ENCODE assay signal across 36 cellular contexts in genomic region chr16:56463153-56463552, GRCh38. TPM values are rescaled to one million over a fixed set of nuclear protein-coding genes. Genes with fewer than 3 reads are reported as not detected.
DNase-seq lines count a peak whose midpoint lies in the region; ATAC-seq, FAIRE-seq and TF ChIP-seq lines count a peak whose summit lies in the region.
"Had no signal": no experiment of that assay in that cellular context is flagged by ENCODE, and none has a peak within 500 bp of the region (broad histone marks: within the 10 kb centered on the region; RNA-seq: fewer than 3 reads in every experiment).

No MANE protein-coding gene starts in this region.

- no peak for TF ChIP-seq CTCF in HEK293 (tag by site-specific recombination; IDR thresholded peaks at IDR 0.05)
- no peak for TF ChIP-seq CTCF in VCaP (conservative IDR thresholded peaks at IDR 0.05)
- TF ChIP-seq CTCF in K562 (IDR thresholded peaks at IDR 0.05 in 2 of 3, conservative IDR thresholded peaks at IDR 0.05 in 1 of 3; ENCODE audit: insufficient read depth in 2 of 3, low read depth in 1 of 3, low read length in 3 of 3): no peak

- no peak for FAIRE-seq in K562 (lab: Jason Lieb, UNC)
- FAIRE-seq: A204.1, A549, D721Med had no signal

- peaks cover 6 to 83% (median 26%) of the 10 kb centered on the region in 3 donors for H3K36me3 Mint-ChIP-seq in CD8-positive, alpha-beta memory T cell
- H3K36me3 Mint-ChIP-seq in effector memory CD8-positive, alpha-beta T cell (ENCODE audit: insufficient read depth): peaks cover 73% of the 10 kb centered on the region
- peaks cover 54% of the 10 kb centered on the region for H3K36me3 Mint-ChIP-seq in activated CD8-positive, alpha-beta memory T cell treated with anti-CD3 and anti-CD28 coated beads, Interleukin-2, amount 10 ng/mL, durations not matched to agents 7 days and 5 days

- intact Hi-C loops in K562 (cut with micrococcal nuclease): no loop called here

- H4K20me1 ChIP-seq in K562 (replicated peaks; ENCODE audit: control insufficient read depth, insufficient read depth, low read length): no peaks in the 10 kb centered on the region
- H4K20me1 ChIP-seq: BLaER1 had no signal

- ATAC-seq in K562 (peak; percentile 16; the same call in 1 of the 3 replicates), GM18498 (IDR thresholded peaks at IDR 0.05; ENCODE audit: unreplicated experiment) (no peak)
- no peak for ATAC-seq in effector memory CD8-positive, alpha-beta T cell (replicated peaks)
- no peak for ATAC-seq in activated CD8-positive, alpha-beta memory T cell treated with anti-CD3 and anti-CD28 coated beads, Interleukin-2, amount 10 ng/mL, durations not matched to agents 7 days and 5 days
- ATAC-seq: A549; CD8-positive, alpha-beta T cell had no signal

- no peak for TF ChIP-seq RAD21 in K562 (CRISPR knock-in tag; conservative IDR thresholded peaks at IDR 0.05 in 1 of 2, IDR thresholded peaks at IDR 0.05 in 1 of 2)

- peaks cover 2 to 3% (median 3%) of the 10 kb centered on the region in 3 donors for H3K4me1 Mint-ChIP-seq in CD8-positive, alpha-beta memory T cell
- H3K4me1 Mint-ChIP-seq in effector memory CD8-positive, alpha-beta T cell (ENCODE audit: low read depth in 2 of 2): no peaks in the 10 kb centered on the region
- H3K4me1 Mint-ChIP-seq in activated CD8-positive, alpha-beta memory T cell treated with anti-CD3 and anti-CD28 coated beads, Interleukin-2, amount 10 ng/mL, durations not matched to agents 7 days and 5 days: peaks cover 3% of the 10 kb centered on the region
- H3K4me1 Mint-ChIP-seq: B cell, CD14-positive monocyte had no signal

- no peaks in the 10 kb centered on the region for H3K9me3 Mint-ChIP-seq in CD8-positive, alpha-beta memory T cell
- no peaks in the 10 kb centered on the region for H3K9me3 Mint-ChIP-seq in effector memory CD8-positive, alpha-beta T cell
- H3K9me3 Mint-ChIP-seq in activated CD8-positive, alpha-beta memory T cell treated with anti-CD3 and anti-CD28 coated beads, Interleukin-2, amount 10 ng/mL, durations not matched to agents 7 days and 5 days (ENCODE audit: low read depth): no peaks in the 10 kb centered on the region
- H3K9me3 Mint-ChIP-seq: CD14-positive monocyte; CD4-positive, alpha-beta memory T cell; CD4-positive, alpha-beta T cell; CD4-positive, CD25-positive, alpha-beta regulatory T cell; CD8-positive, alpha-beta T cell had no signal

- no peak overlapping the region for H3K27ac Mint-ChIP-seq in CD8-positive, alpha-beta memory T cell
- H3K27ac Mint-ChIP-seq in effector memory CD8-positive, alpha-beta T cell: no peak overlapping the region
- H3K27ac Mint-ChIP-seq in activated CD8-positive, alpha-beta memory T cell treated with anti-CD3 and anti-CD28 coated beads, Interleukin-2, amount 10 ng/mL, durations not matched to agents 7 days and 5 days: no peak overlapping the region
- H3K27ac Mint-ChIP-seq: B cell; CD14-positive monocyte; CD4-positive, alpha-beta T cell; CD8-positive, alpha-beta T cell had no signal

- H3K27me3 Mint-ChIP-seq in CD8-positive, alpha-beta memory T cell: no peaks in the 10 kb centered on the region
- H3K27me3 Mint-ChIP-seq in effector memory CD8-positive, alpha-beta T cell: no peaks in the 10 kb centered on the region
- H3K27me3 Mint-ChIP-seq in activated CD8-positive, alpha-beta memory T cell treated with anti-CD3 and anti-CD28 coated beads, Interleukin-2, amount 10 ng/mL, durations not matched to agents 7 days and 5 days: no peaks in the 10 kb centered on the region
- H3K27me3 Mint-ChIP-seq: B cell; CD4-positive, alpha-beta memory T cell; CD4-positive, alpha-beta T cell; CD4-positive, CD25-positive, alpha-beta regulatory T cell had no signal

- peak overlapping the region; percentile 34 for H3K27ac ChIP-seq in CD8-positive, alpha-beta memory T cell (ENCODE audit: low read depth, low read length)
- H3K27ac ChIP-seq in HEK293 (ENCODE audit: extremely low read depth, low read depth, low read length): no peak overlapping the region
- H3K27ac ChIP-seq in VCaP: peak overlapping the region; percentile 65
- H3K27ac ChIP-seq in K562 (ENCODE audit: extremely low read depth, low read depth, low read length): peak overlapping the region; percentile 72; the same call in 1 of the 3 replicates
- H3K27ac ChIP-seq: 22Rv1; A549; BLaER1; BLaER1 treated with 17β-estradiol and CSF1 and Interleukin-3, amounts not matched to agents 10 nM and 100 nM; C4-2B had no signal

- TF ChIP-seq POLR2A in K562 (conservative IDR thresholded peaks at IDR 0.05): no peak

- no peaks in the 10 kb centered on the region for H3K27me3 ChIP-seq in CD8-positive, alpha-beta memory T cell (ENCODE audit: insufficient read depth, low read length, poor library complexity, severe bottlenecking)
- H3K27me3 ChIP-seq in K562 (ENCODE audit: control insufficient read depth in 2 of 2, insufficient read depth in 2 of 2, low read length in 2 of 2): no peaks in the 10 kb centered on the region
- H3K27me3 ChIP-seq: BE2C; BLaER1; BLaER1 treated with 17β-estradiol and CSF1 and Interleukin-3, amounts not matched to agents 10 nM and 100 nM had no signal

- no peaks in the 10 kb centered on the region for H3K4me1 ChIP-seq in CD8-positive, alpha-beta memory T cell (ENCODE audit: insufficient read depth, low read length)
- H3K4me1 ChIP-seq in HEK293 (ENCODE audit: control insufficient read depth, insufficient read depth, low read length) (no peaks in the 10 kb centered on the region), K562 (replicated peaks in 1 of 2; ENCODE audit: control insufficient read depth in 2 of 2, insufficient read depth in 2 of 2, low read length in 2 of 2) (peaks cover 4 to 22% of the 10 kb centered on the region in 2 experiments; a peak in 4 of 5 replicates)
- H3K4me1 ChIP-seq: A549; BLaER1; BLaER1 treated with 17β-estradiol and CSF1 and Interleukin-3, amounts not matched to agents 10 nM and 100 nM; Caco-2 had no signal

- H2AFZ ChIP-seq in K562 (ENCODE audit: low read depth, low read length): no peak overlapping the region

- H3K9ac ChIP-seq in K562 (ENCODE audit: insufficient read depth in 1 of 2, low read depth in 2 of 2, low read length in 2 of 2): no peak overlapping the region
- H3K9ac ChIP-seq: BLaER1; BLaER1 treated with 17β-estradiol and CSF1 and Interleukin-3, amounts not matched to agents 10 nM and 100 nM had no signal

- TF ChIP-seq EP300 in K562 (IDR thresholded peaks at IDR 0.05; ENCODE audit: low read length): no peak

- H3K9me3 ChIP-seq in CD8-positive, alpha-beta memory T cell (ENCODE audit: low read length): no peaks in the 10 kb centered on the region
- no peaks in the 10 kb centered on the region for H3K9me3 ChIP-seq in HEK293 (ENCODE audit: control insufficient read depth, insufficient read depth, low read depth, low read length)
- H3K9me3 ChIP-seq in K562 (replicated peaks; ENCODE audit: control insufficient read depth, insufficient read depth, low read depth, low read length): no peaks in the 10 kb centered on the region
- H3K9me3 ChIP-seq: A549; BE2C; BLaER1; BLaER1 treated with 17β-estradiol and CSF1 and Interleukin-3, amounts not matched to agents 10 nM and 100 nM; Caco-2 had no signal

- CTCF ChIA-PET in CD8-positive, alpha-beta memory T cell (lab: Charles Lee): no interaction called here
- CTCF ChIA-PET in HEK293 (lab: Yijun Ruan, JAX) (interaction anchor here (1.2 kb wide), 1 partner anchor 62 kb away, joined by 4 read pairs; no protein-coding TSS in a partner anchor), K562 (lab: Yijun Ruan, JAX; ENCODE audit: low intra/inter-chr PET ratio) (no interaction called here)
- CTCF ChIA-PET in activated CD8-positive, alpha-beta memory T cell treated with anti-CD3 and anti-CD28 coated beads, Interleukin-2, amount 10 ng/mL, durations not matched to agents 7 days and 5 days (lab: Charles Lee): no interaction called here

- no peak for DNase-seq in CD8-positive, alpha-beta memory T cell
- DNase-seq in K562 (ENCODE audit: extremely low read depth in 1 of 4, low spot score in 3 of 4): no peak
- DNase-seq in effector memory CD8-positive, alpha-beta T cell: no peak
- DNase-seq in GOT3 (lab: John Stamatoyannopoulos, UW): no peak
- DNase-seq in activated CD8-positive, alpha-beta memory T cell treated with anti-CD3 and anti-CD28 coated beads, Interleukin-2, amount 10 ng/mL, durations not matched to agents 7 days and 5 days: no peak
- DNase-seq: 8988T; ACHN; AML-193; BE2C; C1 segment of cervical spinal cord; Caco-2; Calu3; CD4-positive, alpha-beta memory T cell; CD4-positive, alpha-beta T cell; CD4-positive, CD25-positive, alpha-beta regulatory T cell; CD8-positive, alpha-beta T cell; COR-L47; DMS 273 treated with DMSO at 0.1 percent for 48 hours; DMS153; DMS53; DMS79; DMS79 treated with DMSO at 0.1 percent for 48 hours; DND-41; EL had no signal

- no peaks in the 10 kb centered on the region for H3K9me1 ChIP-seq in K562 (ENCODE audit: control insufficient read depth, insufficient read depth, low read length)

- no peak overlapping the region; the same call in 1 of the 2 replicates for H3K4me2 ChIP-seq in K562 (ENCODE audit: insufficient read depth, low read length)
- H3K4me2 ChIP-seq: A549; BLaER1; BLaER1 treated with 17β-estradiol and CSF1 and Interleukin-3, amounts not matched to agents 10 nM and 100 nM had no signal

- WGBS in K562 (ENCODE audit: insufficient coverage, low coverage, missing lambda C conversion rate): 64% methylated on average over 3 of the region's 6 CpGs

- BruUV-seq in K562 (replicated peaks; lab: Mats Ljungman, UMichigan): no TSS peak

- in situ Hi-C loops in K562 (cut with MboI): no loop called here

- no peak overlapping the region for H3K4me3 Mint-ChIP-seq in CD8-positive, alpha-beta memory T cell
- H3K4me3 Mint-ChIP-seq in effector memory CD8-positive, alpha-beta T cell: no peak overlapping the region
- H3K4me3 Mint-ChIP-seq in activated CD8-positive, alpha-beta memory T cell treated with anti-CD3 and anti-CD28 coated beads, Interleukin-2, amount 10 ng/mL, durations not matched to agents 7 days and 5 days: no peak overlapping the region
- H3K4me3 Mint-ChIP-seq: B cell; CD14-positive monocyte; CD4-positive, alpha-beta memory T cell; CD4-positive, alpha-beta T cell; CD4-positive, CD25-positive, alpha-beta regulatory T cell; CD8-positive, alpha-beta T cell had no signal

- 0 out of 3 replicates have a peak, but pooled peaks cover 13% of the 10 kb centered on the region for H3K79me2 ChIP-seq in K562 (ENCODE audit: control insufficient read depth, insufficient read depth, low read length)

- no peak overlapping the region for H3K4me3 ChIP-seq in CD8-positive, alpha-beta memory T cell (ENCODE audit: low read length)
- H3K4me3 ChIP-seq in HEK293 (ENCODE audit: low read depth, low read length): no peak overlapping the region
- no peak overlapping the region for H3K4me3 ChIP-seq in K562
- H3K4me3 ChIP-seq: A549; BLaER1; BLaER1 treated with 17β-estradiol and CSF1 and Interleukin-3, amounts not matched to agents 10 nM and 100 nM had no signal

- POLR2A ChIA-PET in CD8-positive, alpha-beta memory T cell (lab: Charles Lee): interaction anchor here (0.7 kb wide), 1 partner anchor 333 kb away, joined by 13 read pairs; no protein-coding TSS in a partner anchor
- POLR2A ChIA-PET in HEK293 (lab: Yijun Ruan, JAX): no interaction called here
- POLR2A ChIA-PET in K562 (lab: Yijun Ruan, JAX): interaction anchor here (1.2 kb wide), 1 partner anchor 12 kb away, joined by 4 read pairs; the partner anchor contains the start of gene NUDT21

- H3K36me3 ChIP-seq in CD8-positive, alpha-beta memory T cell (ENCODE audit: insufficient read depth, low read length): peaks cover 30% of the 10 kb centered on the region
- H3K36me3 ChIP-seq in HEK293 (ENCODE audit: control insufficient read depth in 2 of 2, insufficient read depth in 1 of 2, low read length in 2 of 2) (peaks cover 46 to 89% of the 10 kb centered on the region in 2 experiments), K562 (ENCODE audit: control insufficient read depth, insufficient read depth, low read length) (peaks cover 86% of the 10 kb centered on the region)

RNA-seq across cellular contexts. Expression of gene OGFOD1, which starts 11.8 kb away (rescaled TPM):
- total RNA-seq in CD8-positive, alpha-beta memory T cell: 10 to 100 TPM; 87.9 to 91.9 TPM
- 114 TPM for polyA plus RNA-seq in CD8-positive, alpha-beta memory T cell
- total RNA-seq in K562 (2011; cell fraction: chromatin; rRNA removed; ENCODE audit: low replicate concordance): 58.2 and 95.4 TPM in 2 replicates
- 32.0 and 35.3 TPM in 2 replicates for total RNA-seq in K562 (2011; cell fraction: nucleolus; rRNA removed)
- 73.5 and 93.4 TPM in 2 replicates for total RNA-seq in K562 (2011; cell fraction: nucleoplasm; rRNA removed)
- total RNA-seq in K562 (2014; rRNA removed) (107 and 123 TPM in 2 replicates), K562 (2014; rRNA removed; fragmentation: Illumina TruSeq; extraction: Trizol) (81.7 and 85.8 TPM in 2 replicates), K562 (2015; rRNA removed; fragmentation: Illumina TruSeq; extraction: Trizol) (56.4 and 62.3 TPM in 2 replicates), K562 (2021) (69.5 and 71.1 TPM in 2 replicates)
- polyA plus RNA-seq in K562 (2011; rRNA removed) (66.3 and 73.1 TPM in 2 replicates), K562 (2014; fragmentation: Illumina TruSeq; extraction: Trizol) (88.9 and 90.0 TPM in 2 replicates), K562 (2014; fragmentation: Nextera tagmentation; extraction: Ambion mirVana) (100 to 1,000 TPM in 1 of 2 experiments, 10 to 100 TPM in 1; 60.4 to 134 TPM), K562 (2014; rRNA removed) (88.4 and 101 TPM in 2 replicates)
- 20.5 and 41.8 TPM in 2 replicates for polyA plus RNA-seq in K562 (2011; cell fraction: cytosol; rRNA removed)
- polyA plus RNA-seq in K562 (2011; cell fraction: nucleus; rRNA removed): 28.3 and 43.0 TPM in 2 replicates
- polyA plus RNA-seq in K562 (2012): 73.2 and 85.8 TPM in 2 replicates
- polyA minus RNA-seq in K562 (2011; rRNA and poly(A)+ RNA removed): 83.7 and 89.0 TPM in 2 replicates
- 36.7 and 51.5 TPM in 2 replicates for polyA minus RNA-seq in K562 (2011; cell fraction: cytosol; rRNA and poly(A)+ RNA removed)
- 30.0 and 42.9 TPM in 2 replicates for polyA minus RNA-seq in K562 (2011; cell fraction: nucleus; rRNA and poly(A)+ RNA removed)
- total RNA-seq in activated CD8-positive, alpha-beta memory T cell treated with anti-CD3 and anti-CD28 coated beads, Interleukin-2, amount 10 ng/mL, durations not matched to agents 7 days and 5 days: 10 to 100 TPM; 41.9 to 63.1 TPM

RNA-seq across cellular contexts. Expression of gene NUDT21, which starts 12.0 kb away (rescaled TPM):
- 100 to 1,000 TPM; 334 to 359 TPM for total RNA-seq in CD8-positive, alpha-beta memory T cell
- 77.2 TPM for polyA plus RNA-seq in CD8-positive, alpha-beta memory T cell
- 51.6 and 102 TPM in 2 replicates for total RNA-seq in K562 (2011; cell fraction: chromatin; rRNA removed; ENCODE audit: low replicate concordance)
- total RNA-seq in K562 (2011; cell fraction: nucleolus; rRNA removed): 53.4 and 64.7 TPM in 2 replicates
- total RNA-seq in K562 (2011; cell fraction: nucleoplasm; rRNA removed): 48.0 and 83.7 TPM in 2 replicates
- 72.5 and 172 TPM in 2 replicates for total RNA-seq in K562 (2014; rRNA removed)
- 123 and 159 TPM in 2 replicates for total RNA-seq in K562 (2014; rRNA removed; fragmentation: Illumina TruSeq; extraction: Trizol)
- 102 and 112 TPM in 2 replicates for total RNA-seq in K562 (2015; rRNA removed; fragmentation: Illumina TruSeq; extraction: Trizol)
- total RNA-seq in K562 (2021): 200 and 218 TPM in 2 replicates
- polyA plus RNA-seq in K562 (2011; rRNA removed): 142 and 160 TPM in 2 replicates
- polyA plus RNA-seq in K562 (2011; cell fraction: cytosol; rRNA removed): 73.9 and 107 TPM in 2 replicates
- polyA plus RNA-seq in K562 (2011; cell fraction: nucleus; rRNA removed): 128 and 152 TPM in 2 replicates
- polyA plus RNA-seq in K562 (2012): 139 and 178 TPM in 2 replicates
- polyA plus RNA-seq in K562 (2014; fragmentation: Illumina TruSeq; extraction: Trizol): 121 and 146 TPM in 2 replicates
- 100 to 1,000 TPM; 109 to 135 TPM for polyA plus RNA-seq in K562 (2014; fragmentation: Nextera tagmentation; extraction: Ambion mirVana)
- 62.4 and 69.4 TPM in 2 replicates for polyA plus RNA-seq in K562 (2014; rRNA removed)
- 166 and 195 TPM in 2 replicates for polyA minus RNA-seq in K562 (2011; rRNA and poly(A)+ RNA removed)
- 80.8 and 83.8 TPM in 2 replicates for polyA minus RNA-seq in K562 (2011; cell fraction: cytosol; rRNA and poly(A)+ RNA removed)
- polyA minus RNA-seq in K562 (2011; cell fraction: nucleus; rRNA and poly(A)+ RNA removed): 64.9 and 78.0 TPM in 2 replicates
- 100 to 1,000 TPM; 242 to 279 TPM for total RNA-seq in activated CD8-positive, alpha-beta memory T cell treated with anti-CD3 and anti-CD28 coated beads, Interleukin-2, amount 10 ng/mL, durations not matched to agents 7 days and 5 days

RNA-seq across cellular contexts. Expression of gene AMFR, which starts 37.8 kb away (rescaled TPM):
- 10 to 100 TPM; 64.3 to 70.1 TPM for total RNA-seq in CD8-positive, alpha-beta memory T cell
- 39.8 TPM for polyA plus RNA-seq in CD8-positive, alpha-beta memory T cell
- total RNA-seq in K562 (2011; cell fraction: chromatin; rRNA removed; ENCODE audit: low replicate concordance): 260 and 308 TPM in 2 replicates
- 392 and 441 TPM in 2 replicates for total RNA-seq in K562 (2011; cell fraction: nucleolus; rRNA removed)
- 458 and 539 TPM in 2 replicates for total RNA-seq in K562 (2011; cell fraction: nucleoplasm; rRNA removed)
- total RNA-seq in K562 (2014; rRNA removed) (99.9 and 121 TPM in 2 replicates), K562 (2014; rRNA removed; fragmentation: Illumina TruSeq; extraction: Trizol) (70.4 and 72.1 TPM in 2 replicates), K562 (2015; rRNA removed; fragmentation: Illumina TruSeq; extraction: Trizol) (57.0 and 61.0 TPM in 2 replicates), K562 (2021) (102 and 113 TPM in 2 replicates)
- polyA plus RNA-seq in K562 (2011; rRNA removed) (58.4 and 62.2 TPM in 2 replicates), K562 (2014; fragmentation: Illumina TruSeq; extraction: Trizol) (50.6 and 51.7 TPM in 2 replicates), K562 (2014; fragmentation: Nextera tagmentation; extraction: Ambion mirVana) (10 to 100 TPM; 15.6 to 27.3 TPM), K562 (2014; rRNA removed) (43.8 and 50.9 TPM in 2 replicates)
- 72.0 and 91.3 TPM in 2 replicates for polyA plus RNA-seq in K562 (2011; cell fraction: cytosol; rRNA removed)
- 67.5 and 105 TPM in 2 replicates for polyA plus RNA-seq in K562 (2011; cell fraction: nucleus; rRNA removed)
- polyA plus RNA-seq in K562 (2012): 70.1 and 113 TPM in 2 replicates
- 122 and 186 TPM in 2 replicates for polyA minus RNA-seq in K562 (2011; rRNA and poly(A)+ RNA removed)
- 163 and 192 TPM in 2 replicates for polyA minus RNA-seq in K562 (2011; cell fraction: cytosol; rRNA and poly(A)+ RNA removed)
- polyA minus RNA-seq in K562 (2011; cell fraction: nucleus; rRNA and poly(A)+ RNA removed): 84.7 and 112 TPM in 2 replicates
- total RNA-seq in activated CD8-positive, alpha-beta memory T cell treated with anti-CD3 and anti-CD28 coated beads, Interleukin-2, amount 10 ng/mL, durations not matched to agents 7 days and 5 days: 10 to 100 TPM; 48.9 to 54.2 TPM

RNA-seq across cellular contexts. Expression of gene BBS2, which starts 56.7 kb away (rescaled TPM):
- 10 to 100 TPM; 16.2 to 19.1 TPM for total RNA-seq in CD8-positive, alpha-beta memory T cell
- polyA plus RNA-seq in CD8-positive, alpha-beta memory T cell: 37.7 TPM
- total RNA-seq in K562 (2011; cell fraction: chromatin; rRNA removed; ENCODE audit: low replicate concordance): 12.0 and 37.2 TPM in 2 replicates
- 6.0 and 12.2 TPM in 2 replicates for total RNA-seq in K562 (2011; cell fraction: nucleolus; rRNA removed)
- 9.2 and 12.9 TPM in 2 replicates for total RNA-seq in K562 (2011; cell fraction: nucleoplasm; rRNA removed)
- 7.6 and 7.9 TPM in 2 replicates for total RNA-seq in K562 (2014; rRNA removed)
- total RNA-seq in K562 (2014; rRNA removed; fragmentation: Illumina TruSeq; extraction: Trizol): 10.6 and 12.2 TPM in 2 replicates
- total RNA-seq in K562 (2015; rRNA removed; fragmentation: Illumina TruSeq; extraction: Trizol): 10.9 and 12.3 TPM in 2 replicates
- 6.8 and 7.2 TPM in 2 replicates for total RNA-seq in K562 (2021)
- polyA plus RNA-seq in K562 (2011; rRNA removed): 22.7 and 29.1 TPM in 2 replicates
- 7.8 and 14.4 TPM in 2 replicates for polyA plus RNA-seq in K562 (2011; cell fraction: cytosol; rRNA removed)
- 36.2 and 69.5 TPM in 2 replicates for polyA plus RNA-seq in K562 (2011; cell fraction: nucleus; rRNA removed)
- 8.7 and 16.2 TPM in 2 replicates for polyA plus RNA-seq in K562 (2012)
- 7.4 and 10.2 TPM in 2 replicates for polyA plus RNA-seq in K562 (2014; fragmentation: Illumina TruSeq; extraction: Trizol)
- polyA plus RNA-seq in K562 (2014; fragmentation: Nextera tagmentation; extraction: Ambion mirVana): 1 to 10 TPM; 4.2 to 4.4 TPM
- 13.3 and 15.4 TPM in 2 replicates for polyA plus RNA-seq in K562 (2014; rRNA removed)
- 13.0 and 17.0 TPM in 2 replicates for polyA minus RNA-seq in K562 (2011; rRNA and poly(A)+ RNA removed)
- polyA minus RNA-seq in K562 (2011; cell fraction: cytosol; rRNA and poly(A)+ RNA removed): 6.9 and 8.6 TPM in 2 replicates
- polyA minus RNA-seq in K562 (2011; cell fraction: nucleus; rRNA and poly(A)+ RNA removed): 7.1 and 24.4 TPM in 2 replicates
- total RNA-seq in activated CD8-positive, alpha-beta memory T cell treated with anti-CD3 and anti-CD28 coated beads, Interleukin-2, amount 10 ng/mL, durations not matched to agents 7 days and 5 days: 1 to 10 TPM; 6.2 to 8.2 TPM
